In the genomic region with DNA sequence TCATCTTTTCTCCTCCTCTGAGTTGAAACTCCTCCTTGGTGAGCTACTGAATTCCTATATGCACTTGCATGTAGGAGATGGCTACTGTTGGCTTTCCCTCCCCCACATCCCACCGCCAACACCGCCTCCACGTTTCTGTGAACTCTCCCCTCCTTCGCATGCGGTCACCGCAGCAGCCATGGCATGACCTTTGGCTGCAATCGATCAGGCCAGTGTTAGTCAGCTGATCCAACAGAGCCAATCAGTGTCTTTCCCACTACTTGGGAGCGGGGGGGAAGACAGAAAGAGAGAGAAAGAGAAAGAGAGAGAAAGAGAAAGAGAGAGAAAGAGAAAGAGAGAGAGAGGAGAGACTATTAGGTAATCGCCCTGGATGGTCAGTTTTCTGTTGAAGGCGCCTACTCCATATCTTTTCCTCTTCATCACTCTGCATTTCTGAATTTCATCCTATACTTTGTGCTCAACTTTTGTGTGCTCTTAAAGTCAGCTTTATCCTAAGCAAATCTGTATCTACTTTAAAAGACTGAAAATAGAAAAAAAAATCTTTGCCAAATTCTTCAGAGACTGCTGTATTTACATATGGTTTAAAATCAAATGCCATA, we compare ENCODE assay signal across 2 cellular contexts.
TF ChIP-seq lines count a peak whose summit lies in the region.

No MANE protein-coding gene starts in this region.

TF ChIP-seq in K562, 482 proteins besides CTCF, POLR2A, EP300 and RAD21 (continued from another document):
- TF ChIP-seq USF1 (CRISPR knock-in tag; IDR thresholded peaks at IDR 0.05), result peak; percentile 76
- TF ChIP-seq, protein P1, sequence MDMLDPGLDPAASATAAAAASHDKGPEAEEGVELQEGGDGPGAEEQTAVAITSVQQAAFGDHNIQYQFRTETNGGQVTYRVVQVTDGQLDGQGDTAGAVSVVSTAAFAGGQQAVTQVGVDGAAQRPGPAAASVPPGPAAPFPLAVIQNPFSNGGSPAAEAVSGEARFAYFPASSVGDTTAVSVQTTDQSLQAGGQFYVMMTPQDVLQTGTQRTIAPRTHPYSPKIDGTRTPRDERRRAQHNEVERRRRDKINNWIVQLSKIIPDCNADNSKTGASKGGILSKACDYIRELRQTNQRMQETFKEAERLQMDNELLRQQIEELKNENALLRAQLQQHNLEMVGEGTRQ (CRISPR knock-in tag; IDR thresholded peaks at IDR 0.05), result peak; percentile 80
- TF ChIP-seq TRIM25 (IDR thresholded peaks at IDR 0.05; ENCODE audit: borderline replicate concordance), result no peak
- TF ChIP-seq, protein P2, sequence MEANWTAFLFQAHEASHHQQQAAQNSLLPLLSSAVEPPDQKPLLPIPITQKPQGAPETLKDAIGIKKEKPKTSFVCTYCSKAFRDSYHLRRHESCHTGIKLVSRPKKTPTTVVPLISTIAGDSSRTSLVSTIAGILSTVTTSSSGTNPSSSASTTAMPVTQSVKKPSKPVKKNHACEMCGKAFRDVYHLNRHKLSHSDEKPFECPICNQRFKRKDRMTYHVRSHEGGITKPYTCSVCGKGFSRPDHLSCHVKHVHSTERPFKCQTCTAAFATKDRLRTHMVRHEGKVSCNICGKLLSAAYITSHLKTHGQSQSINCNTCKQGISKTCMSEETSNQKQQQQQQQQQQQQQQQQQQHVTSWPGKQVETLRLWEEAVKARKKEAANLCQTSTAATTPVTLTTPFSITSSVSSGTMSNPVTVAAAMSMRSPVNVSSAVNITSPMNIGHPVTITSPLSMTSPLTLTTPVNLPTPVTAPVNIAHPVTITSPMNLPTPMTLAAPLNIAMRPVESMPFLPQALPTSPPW (CRISPR knock-in tag; IDR thresholded peaks at IDR 0.05), result peak; percentile 66
- TF ChIP-seq, protein P3, sequence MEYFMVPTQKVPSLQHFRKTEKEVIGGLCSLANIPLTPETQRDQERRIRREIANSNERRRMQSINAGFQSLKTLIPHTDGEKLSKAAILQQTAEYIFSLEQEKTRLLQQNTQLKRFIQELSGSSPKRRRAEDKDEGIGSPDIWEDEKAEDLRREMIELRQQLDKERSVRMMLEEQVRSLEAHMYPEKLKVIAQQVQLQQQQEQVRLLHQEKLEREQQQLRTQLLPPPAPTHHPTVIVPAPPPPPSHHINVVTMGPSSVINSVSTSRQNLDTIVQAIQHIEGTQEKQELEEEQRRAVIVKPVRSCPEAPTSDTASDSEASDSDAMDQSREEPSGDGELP (CRISPR knock-in tag; IDR thresholded peaks at IDR 0.05; ENCODE audit: borderline replicate concordance), result peak; percentile 38; the same call in 1 of the 2 replicates
- TF ChIP-seq NFE2L1 (tag; IDR thresholded peaks at IDR 0.05; ENCODE audit: borderline replicate concordance, low read depth), result no peak
- TF ChIP-seq, protein P4, sequence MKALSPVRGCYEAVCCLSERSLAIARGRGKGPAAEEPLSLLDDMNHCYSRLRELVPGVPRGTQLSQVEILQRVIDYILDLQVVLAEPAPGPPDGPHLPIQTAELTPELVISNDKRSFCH (CRISPR knock-in tag; IDR thresholded peaks at IDR 0.05), result no peak
- TF ChIP-seq, protein P4 (tag; IDR thresholded peaks at IDR 0.05), result peak; percentile 86
- TF ChIP-seq EGR1 (conservative IDR thresholded peaks at IDR 0.05), result peak; percentile 64
- TF ChIP-seq CREM (IDR thresholded peaks at IDR 0.05; ENCODE audit: low read depth), result peak; percentile 31; the same call in 1 of the 2 replicates

TF ChIP-seq in HepG2, 621 proteins besides CTCF, POLR2A, EP300 and RAD21 (continued from another document and continues in another):
- TF ChIP-seq FIP1L1 (IDR thresholded peaks at IDR 0.05; ENCODE audit: borderline replicate concordance, insufficient read depth, low read depth, low read length) (no peak), NR2F6 (IDR thresholded peaks at IDR 0.05) (peak; percentile 95), NR2F6 (CRISPR knock-in tag; IDR thresholded peaks at IDR 0.05) (peak; percentile 98), ATF1 (CRISPR knock-in tag; IDR thresholded peaks at IDR 0.05) (no peak), YEATS4 (CRISPR knock-in tag; IDR thresholded peaks at IDR 0.05; ENCODE audit: borderline replicate concordance) (peak; percentile 82), ZNF547 (CRISPR knock-in tag; IDR thresholded peaks at IDR 0.05) (peak; percentile 93; the same call in 1 of the 2 replicates), GTF2F1 (IDR thresholded peaks at IDR 0.05; ENCODE audit: low read length) (no peak), EZH2 (conservative IDR thresholded peaks at IDR 0.05; ENCODE audit: low read depth, low read length) (no peak), ZNF235 (CRISPR knock-in tag; IDR thresholded peaks at IDR 0.05; ENCODE audit: borderline replicate concordance) (peak; percentile 91; the same call in 1 of the 2 replicates), SRSF4 (IDR thresholded peaks at IDR 0.05; ENCODE audit: low read depth, low read length, poor library complexity, severe bottlenecking) (no peak), ZNF382 (CRISPR knock-in tag; IDR thresholded peaks at IDR 0.05; ENCODE audit: borderline replicate concordance) (no peak), RELA (CRISPR knock-in tag; IDR thresholded peaks at IDR 0.05) (no peak), ZNF562 (CRISPR knock-in tag; IDR thresholded peaks at IDR 0.05; ENCODE audit: borderline replicate concordance) (peak; percentile 59; the same call in 1 of the 2 replicates), RBM39 (IDR thresholded peaks at IDR 0.05; ENCODE audit: low read depth, low read length, poor library complexity, severe bottlenecking) (no peak), LBX2 (CRISPR knock-in tag; IDR thresholded peaks at IDR 0.05; ENCODE audit: borderline replicate concordance) (peak; percentile 90; the same call in 1 of the 2 replicates), ZNF264 (CRISPR knock-in tag; IDR thresholded peaks at IDR 0.05) (peak; percentile 95), MYNN (CRISPR knock-in tag; IDR thresholded peaks at IDR 0.05; ENCODE audit: low read depth) (no peak), ZNF841 (CRISPR knock-in tag; IDR thresholded peaks at IDR 0.05; ENCODE audit: borderline replicate concordance) (peak; percentile 89), ATF7-NPFF (CRISPR knock-in tag; IDR thresholded peaks at IDR 0.05; ENCODE audit: low read depth) (peak; percentile 80; the same call in 1 of the 2 replicates), ZNF775 (CRISPR knock-in tag; IDR thresholded peaks at IDR 0.05; ENCODE audit: borderline replicate concordance) (peak; percentile 91), ZNF430 (CRISPR knock-in tag; IDR thresholded peaks at IDR 0.05) (peak; percentile 88), CREM (IDR thresholded peaks at IDR 0.05) (no peak), CREM (CRISPR knock-in tag; IDR thresholded peaks at IDR 0.05) (no peak), SP4 (CRISPR knock-in tag; IDR thresholded peaks at IDR 0.05) (peak; percentile 58), ZFP90 (CRISPR knock-in tag; IDR thresholded peaks at IDR 0.05; ENCODE audit: borderline replicate concordance) (peak; percentile 87; the same call in 1 of the 2 replicates), SSRP1 (CRISPR knock-in tag; IDR thresholded peaks at IDR 0.05) (no peak; the same call in 1 of the 2 replicates), ZNF337 (CRISPR knock-in tag; IDR thresholded peaks at IDR 0.05; ENCODE audit: borderline replicate concordance, low read depth) (no peak), ZHX2 (IDR thresholded peaks at IDR 0.05; ENCODE audit: low read depth) (peak; percentile 82), ZHX2 (CRISPR knock-in tag; IDR thresholded peaks at IDR 0.05; ENCODE audit: borderline replicate concordance) (peak; percentile 73; the same call in 1 of the 2 replicates)
- TF ChIP-seq, protein P5, sequence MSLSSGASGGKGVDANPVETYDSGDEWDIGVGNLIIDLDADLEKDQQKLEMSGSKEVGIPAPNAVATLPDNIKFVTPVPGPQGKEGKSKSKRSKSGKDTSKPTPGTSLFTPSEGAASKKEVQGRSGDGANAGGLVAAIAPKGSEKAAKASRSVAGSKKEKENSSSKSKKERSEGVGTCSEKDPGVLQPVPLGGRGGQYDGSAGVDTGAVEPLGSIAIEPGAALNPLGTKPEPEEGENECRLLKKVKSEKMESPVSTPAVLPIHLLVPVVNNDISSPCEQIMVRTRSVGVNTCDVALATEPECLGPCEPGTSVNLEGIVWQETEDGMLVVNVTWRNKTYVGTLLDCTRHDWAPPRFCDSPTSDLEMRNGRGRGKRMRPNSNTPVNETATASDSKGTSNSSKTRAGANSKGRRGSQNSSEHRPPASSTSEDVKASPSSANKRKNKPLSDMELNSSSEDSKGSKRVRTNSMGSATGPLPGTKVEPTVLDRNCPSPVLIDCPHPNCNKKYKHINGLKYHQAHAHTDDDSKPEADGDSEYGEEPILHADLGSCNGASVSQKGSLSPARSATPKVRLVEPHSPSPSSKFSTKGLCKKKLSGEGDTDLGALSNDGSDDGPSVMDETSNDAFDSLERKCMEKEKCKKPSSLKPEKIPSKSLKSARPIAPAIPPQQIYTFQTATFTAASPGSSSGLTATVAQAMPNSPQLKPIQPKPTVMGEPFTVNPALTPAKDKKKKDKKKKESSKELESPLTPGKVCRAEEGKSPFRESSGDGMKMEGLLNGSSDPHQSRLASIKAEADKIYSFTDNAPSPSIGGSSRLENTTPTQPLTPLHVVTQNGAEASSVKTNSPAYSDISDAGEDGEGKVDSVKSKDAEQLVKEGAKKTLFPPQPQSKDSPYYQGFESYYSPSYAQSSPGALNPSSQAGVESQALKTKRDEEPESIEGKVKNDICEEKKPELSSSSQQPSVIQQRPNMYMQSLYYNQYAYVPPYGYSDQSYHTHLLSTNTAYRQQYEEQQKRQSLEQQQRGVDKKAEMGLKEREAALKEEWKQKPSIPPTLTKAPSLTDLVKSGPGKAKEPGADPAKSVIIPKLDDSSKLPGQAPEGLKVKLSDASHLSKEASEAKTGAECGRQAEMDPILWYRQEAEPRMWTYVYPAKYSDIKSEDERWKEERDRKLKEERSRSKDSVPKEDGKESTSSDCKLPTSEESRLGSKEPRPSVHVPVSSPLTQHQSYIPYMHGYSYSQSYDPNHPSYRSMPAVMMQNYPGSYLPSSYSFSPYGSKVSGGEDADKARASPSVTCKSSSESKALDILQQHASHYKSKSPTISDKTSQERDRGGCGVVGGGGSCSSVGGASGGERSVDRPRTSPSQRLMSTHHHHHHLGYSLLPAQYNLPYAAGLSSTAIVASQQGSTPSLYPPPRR (CRISPR knock-in tag; IDR thresholded peaks at IDR 0.05; ENCODE audit: borderline replicate concordance), result peak; percentile 85
- TF ChIP-seq, protein P6, sequence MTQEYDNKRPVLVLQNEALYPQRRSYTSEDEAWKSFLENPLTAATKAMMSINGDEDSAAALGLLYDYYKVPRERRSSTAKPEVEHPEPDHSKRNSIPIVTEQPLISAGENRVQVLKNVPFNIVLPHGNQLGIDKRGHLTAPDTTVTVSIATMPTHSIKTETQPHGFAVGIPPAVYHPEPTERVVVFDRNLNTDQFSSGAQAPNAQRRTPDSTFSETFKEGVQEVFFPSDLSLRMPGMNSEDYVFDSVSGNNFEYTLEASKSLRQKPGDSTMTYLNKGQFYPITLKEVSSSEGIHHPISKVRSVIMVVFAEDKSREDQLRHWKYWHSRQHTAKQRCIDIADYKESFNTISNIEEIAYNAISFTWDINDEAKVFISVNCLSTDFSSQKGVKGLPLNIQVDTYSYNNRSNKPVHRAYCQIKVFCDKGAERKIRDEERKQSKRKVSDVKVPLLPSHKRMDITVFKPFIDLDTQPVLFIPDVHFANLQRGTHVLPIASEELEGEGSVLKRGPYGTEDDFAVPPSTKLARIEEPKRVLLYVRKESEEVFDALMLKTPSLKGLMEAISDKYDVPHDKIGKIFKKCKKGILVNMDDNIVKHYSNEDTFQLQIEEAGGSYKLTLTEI (CRISPR knock-in tag; conservative IDR thresholded peaks at IDR 0.05), result no peak
- TF ChIP-seq, protein P7, sequence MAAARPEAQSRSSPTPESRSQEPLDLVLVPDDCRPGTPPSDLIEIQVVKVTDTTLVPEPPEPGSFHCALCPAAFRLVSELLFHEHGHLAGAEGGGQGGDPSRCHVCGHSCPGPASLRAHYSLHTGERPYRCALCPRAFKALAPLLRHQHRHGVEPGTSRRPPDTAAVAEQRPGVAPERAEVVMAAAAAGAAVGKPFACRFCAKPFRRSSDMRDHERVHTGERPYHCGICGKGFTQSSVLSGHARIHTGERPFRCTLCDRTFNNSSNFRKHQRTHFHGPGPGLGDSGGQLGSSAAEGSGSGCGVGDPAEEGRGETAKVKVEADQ (CRISPR knock-in tag; IDR thresholded peaks at IDR 0.05; ENCODE audit: borderline replicate concordance), result peak; percentile 96
